In genomic region chr10:97539523-97540200, GRCh38 we compare ENCODE assay signal across 12 cellular contexts.
A peak's percentile ranks its signal among the peaks of the same experiment; 100 is the strongest.
DNase-seq lines count a peak whose midpoint lies in the region; ATAC-seq and TF ChIP-seq lines count a peak whose summit lies in the region.
"Had no signal": no experiment of that assay in that cellular context is flagged by ENCODE, and none has a peak within 500 bp of the region (broad histone marks: within the 10 kb centered on the region; RNA-seq: fewer than 3 reads in every experiment).

No MANE protein-coding gene starts in this region.

- H3K79me2 ChIP-seq in ACC112 (ENCODE audit: control insufficient read depth, insufficient read depth, low read length, unreplicated experiment): peaks cover 18% of the 10 kb centered on the region

- no peak for DNase-seq in RWPE2 (ENCODE audit: low spot score)
- DNase-seq in fibroblast of mammary gland (ENCODE audit: low read depth): peak; percentile 92
- peak; percentile 46 for DNase-seq in non-pigmented ciliary epithelial cell (ENCODE audit: low read depth)
- no peak for DNase-seq in DMS53 (lab: John Stamatoyannopoulos, UW)
- no peak for DNase-seq in NK-92 (lab: John Stamatoyannopoulos, UW; ENCODE audit: unreplicated experiment)
- DNase-seq in NOMO-1 (lab: John Stamatoyannopoulos, UW; ENCODE audit: unreplicated experiment in 2 of 2): no peak
- DNase-seq: activated naive CD8-positive, alpha-beta T cell treated with anti-CD3 and anti-CD28 coated beads for 36 hours; immature natural killer cell; NCI-H1105; T-helper 1 cell had no signal

- H2AFZ ChIP-seq in ACC112 (ENCODE audit: low read length, unreplicated experiment): peak overlapping the region; percentile 40

- peaks cover 53% of the 10 kb centered on the region for H3K4me1 ChIP-seq in ACC112 (ENCODE audit: control insufficient read depth, insufficient read depth, low read length, unreplicated experiment)
- peaks cover 45% of the 10 kb centered on the region for H3K4me1 ChIP-seq in RWPE2 (ENCODE audit: insufficient read depth, poor library complexity, severe bottlenecking)

- ATAC-seq in RWPE2 (ENCODE audit: low read depth) (peak; percentile 24; the same call in 2 of the 3 replicates), HG03045 (IDR thresholded peaks at IDR 0.05; ENCODE audit: unreplicated experiment) (no peak)

- no peaks in the 10 kb centered on the region for H3K9me3 ChIP-seq in RWPE2 (ENCODE audit: severe bottlenecking)

- H3K4me3 ChIP-seq in ACC112 (ENCODE audit: low read depth, low read length) (no peak overlapping the region; the same call in 1 of the 2 replicates), RWPE2 (ENCODE audit: severe bottlenecking) (no peak overlapping the region), fibroblast of mammary gland (ENCODE audit: control insufficient read depth, low read depth, low read length) (no peak overlapping the region)

- peak; percentile 19 for TF ChIP-seq CTCF in RWPE2 (IDR thresholded peaks at IDR 0.05; ENCODE audit: poor library complexity, severe bottlenecking)
- peak; percentile 50 for TF ChIP-seq CTCF in fibroblast of mammary gland (conservative IDR thresholded peaks at IDR 0.05; ENCODE audit: control insufficient read depth, insufficient read depth, low read depth, low read length)

- no peaks in the 10 kb centered on the region for H3K27me3 ChIP-seq in ACC112 (ENCODE audit: insufficient read depth, low read length)
- H3K27me3 ChIP-seq in RWPE2 (ENCODE audit: insufficient read depth, poor library complexity, severe bottlenecking): no peaks in the 10 kb centered on the region

- H3K36me3 ChIP-seq in ACC112 (ENCODE audit: insufficient read depth, low read length): no peaks in the 10 kb centered on the region
- H3K36me3 ChIP-seq in RWPE2 (ENCODE audit: low read depth): no peaks in the 10 kb centered on the region

- peak overlapping the region; percentile 75 for H3K27ac ChIP-seq in ACC112 (ENCODE audit: low read depth, low read length)
- H3K27ac ChIP-seq in RWPE2 (ENCODE audit: poor library complexity, severe bottlenecking): peak overlapping the region; percentile 99

Comparison
In these comparisons a context has a peak if more than half of its experiments do, and no peak if none do; other contexts are left out.
1. DNase-seq: peak in fibroblast of mammary gland (single experiment) and non-pigmented ciliary epithelial cell (single experiment); none in RWPE2 (single experiment), DMS53 (single experiment), NK-92 (single experiment) and NOMO-1 (0 of 2).